ENCODE assay signal across 7 cellular contexts in the genomic region with DNA sequence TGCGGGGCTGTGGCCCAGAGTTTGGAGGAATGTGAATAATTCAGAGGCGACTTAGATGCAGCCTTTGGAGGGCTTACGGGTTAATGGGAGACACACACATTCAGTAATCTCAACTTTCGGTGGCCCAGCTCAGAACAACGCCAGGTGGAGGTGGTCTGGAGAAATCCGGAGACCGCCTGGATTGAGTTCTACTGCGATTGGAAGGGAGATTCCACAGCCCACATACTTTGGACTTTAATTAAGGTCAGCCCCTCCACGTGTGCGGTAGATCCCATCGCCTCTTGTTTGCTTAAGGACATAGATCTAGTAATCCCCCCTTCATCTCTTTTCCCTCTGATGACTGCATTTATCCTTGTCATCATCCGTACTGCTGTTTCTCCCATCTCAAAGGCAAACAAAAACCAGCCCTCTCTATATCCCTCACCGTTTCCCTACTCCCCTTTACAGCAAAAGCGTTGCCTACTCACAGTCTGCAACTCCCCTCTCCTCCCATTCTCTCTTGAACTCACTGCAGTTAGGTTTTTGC. TPM values are rescaled to one million over a fixed set of nuclear protein-coding genes. Genes with fewer than 3 reads are reported as not detected.
DNase-seq lines count a peak whose midpoint lies in the region; ATAC-seq and TF ChIP-seq lines count a peak whose summit lies in the region.

No MANE protein-coding gene starts in this region.

- 1% methylated on average over 14 of the region's 14 CpGs for WGBS in liver
- 2 to 3% methylated on average over 6 to 14 of the region's 14 CpGs for WGBS in transverse colon (ENCODE audit: low coverage in 1 of 2), 2 donors

- H3K36me3 ChIP-seq in KOPT-K1 (ENCODE audit: insufficient read depth, low read length) (peaks cover 27% of the 10 kb centered on the region), liver (ENCODE audit: control insufficient read depth in 4 of 4, insufficient read depth in 3 of 4, low read depth in 1 of 4, low read length in 3 of 4) (peaks cover 3 to 16% (median 8%) of the 10 kb centered on the region in 4 donors), transverse colon (peaks cover 0 to 11% (median 3%) of the 10 kb centered on the region in 4 donors)

- H3K9ac ChIP-seq in liver (ENCODE audit: low read depth in 1 of 2, low read length in 2 of 2): peak overlapping the region; percentile 76 to 92

- no peaks in the 10 kb centered on the region for H3K27me3 ChIP-seq in liver (ENCODE audit: control insufficient read depth in 4 of 4, insufficient read depth in 4 of 4, low read length in 3 of 4)
- H3K27me3 ChIP-seq in transverse colon: no peaks in the 10 kb centered on the region

- TF ChIP-seq CTCF in astrocyte of the spinal cord (IDR thresholded peaks at IDR 0.05; ENCODE audit: low read depth, low read length) (no peak), liver (IDR thresholded peaks at IDR 0.05; ENCODE audit: low read depth, low read length, missing input control) (no peak), transverse colon (IDR thresholded peaks at IDR 0.05) (peak in 1 of 5 experiments; percentile 7)

- peaks cover 3 to 22% (median 17%) of the 10 kb centered on the region in 4 donors for H3K4me1 ChIP-seq in liver (ENCODE audit: control insufficient read depth in 4 of 4, insufficient read depth in 4 of 4, low read length in 3 of 4)
- H3K4me1 ChIP-seq in transverse colon: peaks cover 23 to 34% (median 29%) of the 10 kb centered on the region in 4 donors

- H3K9me3 ChIP-seq in KOPT-K1 (ENCODE audit: insufficient read depth, low read length, poor library complexity, severe bottlenecking): no peaks in the 10 kb centered on the region
- H3K9me3 ChIP-seq in liver (ENCODE audit: control insufficient read depth in 4 of 4, low read length in 3 of 4): no peaks in the 10 kb centered on the region
- H3K9me3 ChIP-seq in transverse colon: no peaks in the 10 kb centered on the region

- TF ChIP-seq RAD21 in liver (IDR thresholded peaks at IDR 0.05): no peak

- peak overlapping the region; percentile 67 for H3K27ac ChIP-seq in KOPT-K1 (ENCODE audit: low read depth, low read length, poor library complexity, severe bottlenecking)
- peak overlapping the region; percentile 93 to 98 for H3K27ac ChIP-seq in liver (ENCODE audit: low read depth in 1 of 2, low read length in 2 of 2)
- H3K27ac ChIP-seq in transverse colon: peak overlapping the region; percentile 86 to 98 (median 90)

- no peak for TF ChIP-seq POLR2A in transverse colon (IDR thresholded peaks at IDR 0.05)

- peak overlapping the region; percentile 95 for H3K4me3 ChIP-seq in astrocyte of the spinal cord (ENCODE audit: low read depth, low read length)
- peak overlapping the region; percentile 45 to 83 (median 51) for H3K4me3 ChIP-seq in liver (ENCODE audit: low read depth in 1 of 3, low read length in 3 of 3)
- H3K4me3 ChIP-seq in transverse colon: peak overlapping the region; percentile 44 to 77 (median 66)

- in situ Hi-C loops in astrocyte of the spinal cord (cut with HindIII; ENCODE audit: low sequenced_read_pairs) (no loop called here), transverse colon (cut with MboI; ENCODE audit: low pct_ligation_motif_present in 1 of 4, low pct_unique_long_range_greater_than_20kb in 1 of 4, low sequenced_read_pairs in 3 of 4) (loop anchor here in 1 of 4 donors (25.0 kb wide), 1 partner anchor 183 kb away; the partner anchor contains the start of genes CCDC28B, DCDC2B, EIF3I and IQCC)

- DNase-seq in astrocyte of the spinal cord (ENCODE audit: low read depth, low spot score): no peak
- DNase-seq in transverse colon: no peak
- no peak for DNase-seq in mesenteric fat pad (ENCODE audit: low spot score)

- ATAC-seq in GM18858 (IDR thresholded peaks at IDR 0.05; ENCODE audit: unreplicated experiment) (peak; percentile 4), GM18873 (IDR thresholded peaks at IDR 0.05; ENCODE audit: low FRiP score, unreplicated experiment) (no peak)

- intact Hi-C loops in transverse colon (cut with DNase I; ENCODE audit: low total_unique reads): no loop called here

- no peak for TF ChIP-seq EP300 in transverse colon (IDR thresholded peaks at IDR 0.05; ENCODE audit: low read depth)

TF ChIP-seq in liver, 16 proteins besides CTCF, POLR2A, EP300 and RAD21:
- TF ChIP-seq SP1 (IDR thresholded peaks at IDR 0.05) (no peak), ATF3 (IDR thresholded peaks at IDR 0.05) (no peak), FOXA1 (IDR thresholded peaks at IDR 0.05) (no peak), ZBTB33 (IDR thresholded peaks at IDR 0.05) (no peak), JUND (IDR thresholded peaks at IDR 0.05) (no peak), TAF1 (conservative IDR thresholded peaks at IDR 0.05) (peak; percentile 74), REST (IDR thresholded peaks at IDR 0.05) (peak; percentile 90), HNF4A (conservative IDR thresholded peaks at IDR 0.05) (peak; percentile 2 to 14), HNF4G (IDR thresholded peaks at IDR 0.05) (no peak), GABPA (IDR thresholded peaks at IDR 0.05 in 1 of 2, conservative IDR thresholded peaks at IDR 0.05 in 1 of 2) (no peak), FOXA2 (IDR thresholded peaks at IDR 0.05) (peak; percentile 10)

RNA-seq across cellular contexts. Expression of gene BSDC1, which starts 0.7 kb away (rescaled TPM):
- total RNA-seq in liver (10 to 100 TPM; 62.5 to 65.9 TPM), transverse colon (100 to 1,000 TPM in 3 of 4 donors, 10 to 100 TPM in 1; 94.8 to 140 (median 117) TPM), mesenteric fat pad (63.2 TPM)
- 10 to 100 TPM; 40.0 to 41.4 TPM for polyA plus RNA-seq in liver

RNA-seq across cellular contexts. Expression of gene TSSK3, which starts 32.6 kb away (rescaled TPM):
- total RNA-seq in liver (under 1 TPM in 1 of 2 donors, not detected in 1; 0.50 TPM), transverse colon (1 to 10 TPM in 2 of 4 donors, not detected in 2; 1.3 to 1.4 TPM), mesenteric fat pad (1.2 TPM)
- polyA plus RNA-seq in liver: under 1 TPM in 1 of 2 donors, not detected in 1; 0.14 TPM

RNA-seq across cellular contexts. Expression of gene FAM229A, which starts 32.7 kb away (rescaled TPM):
- total RNA-seq in liver: 1 to 10 TPM; 2.4 to 3.3 TPM
- polyA plus RNA-seq in liver: 1 to 10 TPM; 1.6 to 1.8 TPM
- total RNA-seq in transverse colon: 10 to 100 TPM; 12.1 to 59.1 (median 21.1) TPM
- total RNA-seq in mesenteric fat pad: 6.2 TPM

RNA-seq across cellular contexts. Expression of gene MARCKSL1, which starts 58.9 kb away (rescaled TPM):
- total RNA-seq in liver (10 to 100 TPM; 13.0 to 20.3 TPM), transverse colon (10 to 100 TPM; 40.0 to 62.8 (median 53.0) TPM), mesenteric fat pad (51.8 TPM)
- polyA plus RNA-seq in liver: 10 to 100 TPM; 16.6 to 29.5 TPM
